Comparison of ENCODE assay signal across 11 cellular contexts in the genomic region with DNA sequence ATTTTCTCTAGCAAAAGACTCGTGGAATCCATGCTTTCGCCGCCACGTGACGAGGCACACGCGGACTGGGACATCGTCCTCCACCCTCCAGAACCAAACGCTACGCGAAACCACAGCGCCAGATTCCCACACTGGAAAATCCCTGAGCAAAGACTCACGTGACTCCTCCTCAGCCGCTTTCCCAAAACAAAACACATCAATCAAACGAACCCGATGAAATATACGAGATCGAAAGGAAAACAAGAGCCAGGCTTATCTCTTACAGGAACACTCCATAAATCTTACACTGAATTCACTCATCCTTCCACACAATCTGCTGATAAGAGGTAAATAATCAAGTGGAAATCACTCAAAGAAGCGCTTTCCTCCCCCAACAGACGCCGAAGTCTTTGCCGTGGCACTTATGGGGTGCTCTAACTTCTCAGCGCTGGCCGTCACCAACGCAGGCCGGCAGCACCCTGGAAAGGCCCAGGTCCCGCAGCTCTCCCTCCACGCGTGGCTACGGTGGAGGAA. TPM values are rescaled to one million over a fixed set of nuclear protein-coding genes. Genes with fewer than 3 reads are reported as not detected.
DNase-seq lines count a peak whose midpoint lies in the region; ATAC-seq and TF ChIP-seq lines count a peak whose summit lies in the region.
"Had no signal": no experiment of that assay in that cellular context is flagged by ENCODE, and none has a peak within 500 bp of the region (broad histone marks: within the 10 kb centered on the region; RNA-seq: fewer than 3 reads in every experiment).

No MANE protein-coding gene starts in this region.

- DNase-seq in COLO829 (ENCODE audit: low spot score): peak; percentile 45
- peak in 1 of 2 donors; percentile 80 for DNase-seq in ascending aorta (ENCODE audit: low spot score in 2 of 2)
- peak; percentile 74 to 87 (median 79) for DNase-seq in right cardiac atrium
- DNase-seq in progenitor cell of endocrine pancreas (ENCODE audit: low spot score, unreplicated experiment): peak; percentile 4
- DNase-seq in GM13977 (ENCODE audit: low spot score): no peak
- DNase-seq in endothelial cell (ENCODE audit: low spot score): no peak
- DNase-seq in iPS-NIHi7 (ENCODE audit: extremely low spot score): no peak
- DNase-seq in activated CD4-positive, alpha-beta T cell treated with anti-CD3 and anti-CD28 coated beads, Interleukin-2, amount 50 U/mL, for 4 hours: no peak
- DNase-seq: KG1, NCI-H2081 treated with DMSO at 0.1 percent for 48 hours had no signal

- H3K36me3 Mint-ChIP-seq in progenitor cell of endocrine pancreas (ENCODE audit: insufficient read depth) (peaks cover 3% of the 10 kb centered on the region), endothelial cell (ENCODE audit: low read depth, unreplicated experiment) (peaks cover 6% of the 10 kb centered on the region)
- H3K36me3 Mint-ChIP-seq: CD14-positive monocyte had no signal

- peaks cover 0 to 21% of the 10 kb centered on the region in 2 donors for H3K4me1 ChIP-seq in ascending aorta
- peaks cover 10% of the 10 kb centered on the region for H3K4me1 ChIP-seq in right cardiac atrium (ENCODE audit: control insufficient read depth, insufficient read depth, low read length)

- in situ Hi-C loops in GM13977 (cut with MboI; ENCODE audit: low pct_unique_long_range_greater_than_20kb, low sequenced_read_pairs, unreplicated experiment): no loop called here

- peak overlapping the region; percentile 61 to 65 for H3K27ac ChIP-seq in ascending aorta
- no peak overlapping the region for H3K27ac ChIP-seq in right cardiac atrium (ENCODE audit: low read length)

- H3K4me1 Mint-ChIP-seq in progenitor cell of endocrine pancreas (ENCODE audit: low read depth) (peaks cover 29% of the 10 kb centered on the region), endothelial cell (ENCODE audit: unreplicated experiment) (peaks cover 6% of the 10 kb centered on the region)
- H3K4me1 Mint-ChIP-seq: CD14-positive monocyte had no signal

- H3K4me3 ChIP-seq in ascending aorta (peak overlapping the region; percentile 39 to 62), right cardiac atrium (ENCODE audit: low read length) (peak overlapping the region; percentile 22)

- H3K27ac Mint-ChIP-seq in progenitor cell of endocrine pancreas (peak overlapping the region; percentile 26), endothelial cell (ENCODE audit: unreplicated experiment) (no peak overlapping the region)
- H3K27ac Mint-ChIP-seq: CD14-positive monocyte had no signal

- H3K27me3 ChIP-seq in ascending aorta (no peaks in the 10 kb centered on the region), right cardiac atrium (ENCODE audit: control insufficient read depth, insufficient read depth) (no peaks in the 10 kb centered on the region)

- H3K27me3 Mint-ChIP-seq in progenitor cell of endocrine pancreas (no peaks in the 10 kb centered on the region), endothelial cell (ENCODE audit: unreplicated experiment) (peaks cover 2% of the 10 kb centered on the region)

- intact Hi-C loops in ascending aorta (cut with DNase I): loop anchor here (2.0 to 5.0 kb wide), 2 partner anchors 17 to 153 kb away; no protein-coding TSS in a partner anchor
- intact Hi-C loops in right cardiac atrium (cut with DNase I): no loop called here

- WGBS in right cardiac atrium: 47% methylated on average over 30 of the region's 30 CpGs

- no peaks in the 10 kb centered on the region for H3K9me3 ChIP-seq in ascending aorta
- no peaks in the 10 kb centered on the region for H3K9me3 ChIP-seq in right cardiac atrium (ENCODE audit: control insufficient read depth, low read length)

- no peak for TF ChIP-seq CTCF in ascending aorta (IDR thresholded peaks at IDR 0.05)
- no peak for TF ChIP-seq CTCF in progenitor cell of endocrine pancreas (IDR thresholded peaks at IDR 0.05; ENCODE audit: unreplicated experiment)
- TF ChIP-seq CTCF in GM13977 (IDR thresholded peaks at IDR 0.05; ENCODE audit: extremely low read depth, insufficient read depth, missing control alignments): no peak
- TF ChIP-seq CTCF in endothelial cell (IDR thresholded peaks at IDR 0.05; ENCODE audit: unreplicated experiment): no peak

- H3K4me3 Mint-ChIP-seq in progenitor cell of endocrine pancreas (ENCODE audit: low read depth) (no peak overlapping the region), endothelial cell (ENCODE audit: unreplicated experiment) (no peak overlapping the region)

- peak; percentile 65 to 76 for ATAC-seq in right cardiac atrium

- H3K36me3 ChIP-seq in ascending aorta: no peaks in the 10 kb centered on the region

- H3K9me3 Mint-ChIP-seq in progenitor cell of endocrine pancreas (ENCODE audit: low read depth): peaks cover 4% of the 10 kb centered on the region
- no peaks in the 10 kb centered on the region for H3K9me3 Mint-ChIP-seq in endothelial cell (ENCODE audit: unreplicated experiment)
- H3K9me3 Mint-ChIP-seq: CD14-positive monocyte had no signal

RNA-seq across cellular contexts. Expression of gene DIP2C, which starts 23.8 kb away (rescaled TPM):
- total RNA-seq in ascending aorta (14.7 TPM), right cardiac atrium (10 to 100 TPM; 23.7 to 31.5 (median 26.9) TPM), progenitor cell of endocrine pancreas (26.3 and 27.2 TPM in 2 replicates), endothelial cell (ENCODE audit: unreplicated experiment) (13.1 TPM)
- 7.9 TPM for polyA plus RNA-seq in right cardiac atrium
- polyA plus RNA-seq: CD14-positive monocyte had no signal

Comparison
In these comparisons a context has a peak if more than half of its experiments do, and no peak if none do; other contexts are left out.
1. DNase-seq: peak in COLO829 (single experiment), right cardiac atrium (3 of 3) and progenitor cell of endocrine pancreas (single experiment); none in GM13977 (single experiment), endothelial cell (single experiment), iPS-NIHi7 (single experiment) and activated CD4-positive, alpha-beta T cell treated with anti-CD3 and anti-CD28 coated beads, Interleukin-2, amount 50 U/mL, for 4 hours (0 of 2).